In the genomic region with DNA sequence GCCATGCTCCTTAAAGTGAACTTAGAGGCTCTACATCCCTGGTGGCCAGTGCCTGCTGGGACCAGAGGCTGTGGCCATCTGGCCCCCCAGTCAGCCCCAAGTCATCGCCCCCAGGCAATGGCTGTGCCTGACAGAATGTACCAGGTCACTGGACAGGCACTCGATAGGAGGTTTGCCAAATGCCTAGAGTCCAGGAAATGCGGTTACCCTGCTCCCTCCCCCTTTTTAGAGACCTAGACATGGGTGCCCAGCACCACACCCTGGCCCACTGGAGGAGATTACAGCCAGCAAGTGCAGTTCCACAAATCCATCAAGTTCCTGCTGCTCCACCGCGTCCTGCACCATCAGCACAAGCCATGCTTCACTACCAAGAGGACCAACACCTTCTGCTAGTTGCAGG, we compare ENCODE assay signal across 15 cellular contexts.
"Had no signal": no experiment of that assay in that cellular context is flagged by ENCODE, and none has a peak within 500 bp of the region (broad histone marks: within the 10 kb centered on the region; RNA-seq: fewer than 3 reads in every experiment).

No MANE protein-coding gene starts in this region.

- H3K4me1 ChIP-seq: tibial nerve, uterus had no signal

- H3K4me1 Mint-ChIP-seq: central memory CD8-positive, alpha-beta T cell; stimulated activated memory B cell treated with anti-CD40 and anti-IgM and Interleukin-4, amounts not matched to agents 10 μg/mL and 1 μg/mL and 100 μg/mL, for 72 hours had no signal

- H3K27me3 ChIP-seq: ovary, uterus had no signal

- H3K36me3 ChIP-seq: brain microvascular endothelial cell, ovary, tibial nerve, uterus had no signal

- H3K27ac Mint-ChIP-seq: stimulated activated memory B cell treated with anti-CD40 and anti-IgM and Interleukin-4, amounts not matched to agents 10 μg/mL and 1 μg/mL and 100 μg/mL, for 72 hours had no signal

- H3K4me3 Mint-ChIP-seq: central memory CD8-positive, alpha-beta T cell; neural crest cell; stimulated activated memory B cell treated with anti-CD40 and anti-IgM and Interleukin-4, amounts not matched to agents 10 μg/mL and 1 μg/mL and 100 μg/mL, for 72 hours had no signal

- H3K36me3 Mint-ChIP-seq: stimulated activated memory B cell treated with anti-CD40 and anti-IgM and Interleukin-4, amounts not matched to agents 10 μg/mL and 1 μg/mL and 100 μg/mL, for 72 hours had no signal

- H3K9me3 Mint-ChIP-seq: central memory CD8-positive, alpha-beta T cell; stimulated activated memory B cell treated with anti-CD40 and anti-IgM and Interleukin-4, amounts not matched to agents 10 μg/mL and 1 μg/mL and 100 μg/mL, for 72 hours had no signal

- H3K4me3 ChIP-seq: coronary artery, lung, ovary, tibial nerve, uterus had no signal

- DNase-seq: activated naive CD4-positive, alpha-beta T cell; activated T-cell treated with anti-CD3 and anti-CD28 coated beads for 4 hours; anterior cingulate cortex; brain microvascular endothelial cell; midbrain; ovary; stimulated activated CD4-positive, alpha-beta T cell treated with anti-CD3 and anti-CD28 coated beads, Interleukin-2, amount 100 ng/mL, for 24 hours; substantia nigra; uterus had no signal

- H3K9me3 ChIP-seq: ovary, tibial nerve, uterus had no signal

- H3K27me3 Mint-ChIP-seq: central memory CD8-positive, alpha-beta T cell; stimulated activated memory B cell treated with anti-CD40 and anti-IgM and Interleukin-4, amounts not matched to agents 10 μg/mL and 1 μg/mL and 100 μg/mL, for 72 hours had no signal
